ENCODE assay signal across 9 cellular contexts in the genomic region with DNA sequence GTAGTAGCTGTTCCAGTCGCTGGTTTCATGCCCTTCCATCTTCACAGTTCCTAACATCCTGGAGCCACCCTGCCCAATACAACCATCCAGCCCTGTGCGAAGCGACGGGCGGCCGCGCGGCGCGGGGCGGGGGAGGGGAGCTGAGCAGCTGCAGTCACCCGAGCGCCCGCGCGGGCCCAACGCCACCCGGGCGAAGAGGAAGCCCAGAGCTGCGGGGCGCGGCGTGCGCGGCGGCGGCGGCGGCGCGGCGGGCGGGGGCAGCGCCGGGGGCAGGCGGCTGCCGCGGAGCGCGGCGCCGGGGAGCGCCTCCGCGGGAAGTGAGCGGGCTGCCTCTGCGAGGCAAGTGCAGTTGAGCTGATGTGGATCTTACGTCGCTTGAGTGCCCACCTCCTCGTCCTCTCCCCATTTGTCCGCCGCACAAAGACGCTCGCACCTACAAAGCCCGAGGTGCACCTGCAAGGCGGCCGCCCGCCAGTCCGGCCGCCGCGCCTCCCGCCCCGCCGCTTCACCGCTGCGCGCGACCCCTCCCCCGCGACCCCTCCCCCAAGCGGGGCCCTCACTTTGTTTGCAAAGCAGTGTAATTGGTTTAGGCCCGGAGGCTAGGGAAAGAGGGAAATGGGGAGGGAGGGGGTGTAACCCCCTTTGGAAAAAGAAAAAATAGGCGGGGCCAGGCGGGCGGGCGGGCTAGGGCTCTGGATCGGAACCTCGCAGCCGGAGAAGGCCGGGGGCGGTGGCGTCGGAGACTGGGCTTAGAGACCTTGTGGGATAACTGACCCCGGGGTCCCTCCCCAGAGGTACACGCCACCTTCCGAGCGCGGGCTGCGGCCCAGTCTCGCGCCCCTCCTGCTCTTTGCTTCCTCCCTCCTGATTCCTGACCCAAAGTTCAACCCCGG. TPM values are rescaled to one million over a fixed set of nuclear protein-coding genes. Genes with fewer than 3 reads are reported as not detected.
A peak's percentile ranks its signal among the peaks of the same experiment; 100 is the strongest.
DNase-seq lines count a peak whose midpoint lies in the region; ATAC-seq and TF ChIP-seq lines count a peak whose summit lies in the region.
"Had no signal": no experiment of that assay in that cellular context is flagged by ENCODE, and none has a peak within 500 bp of the region (broad histone marks: within the 10 kb centered on the region; RNA-seq: fewer than 3 reads in every experiment).

A gene (minus strand): TSS at position 334 of the 893 bp plus-strand sequence. CDS start 277 bp downstream, at position 57.
A gene with protein sequence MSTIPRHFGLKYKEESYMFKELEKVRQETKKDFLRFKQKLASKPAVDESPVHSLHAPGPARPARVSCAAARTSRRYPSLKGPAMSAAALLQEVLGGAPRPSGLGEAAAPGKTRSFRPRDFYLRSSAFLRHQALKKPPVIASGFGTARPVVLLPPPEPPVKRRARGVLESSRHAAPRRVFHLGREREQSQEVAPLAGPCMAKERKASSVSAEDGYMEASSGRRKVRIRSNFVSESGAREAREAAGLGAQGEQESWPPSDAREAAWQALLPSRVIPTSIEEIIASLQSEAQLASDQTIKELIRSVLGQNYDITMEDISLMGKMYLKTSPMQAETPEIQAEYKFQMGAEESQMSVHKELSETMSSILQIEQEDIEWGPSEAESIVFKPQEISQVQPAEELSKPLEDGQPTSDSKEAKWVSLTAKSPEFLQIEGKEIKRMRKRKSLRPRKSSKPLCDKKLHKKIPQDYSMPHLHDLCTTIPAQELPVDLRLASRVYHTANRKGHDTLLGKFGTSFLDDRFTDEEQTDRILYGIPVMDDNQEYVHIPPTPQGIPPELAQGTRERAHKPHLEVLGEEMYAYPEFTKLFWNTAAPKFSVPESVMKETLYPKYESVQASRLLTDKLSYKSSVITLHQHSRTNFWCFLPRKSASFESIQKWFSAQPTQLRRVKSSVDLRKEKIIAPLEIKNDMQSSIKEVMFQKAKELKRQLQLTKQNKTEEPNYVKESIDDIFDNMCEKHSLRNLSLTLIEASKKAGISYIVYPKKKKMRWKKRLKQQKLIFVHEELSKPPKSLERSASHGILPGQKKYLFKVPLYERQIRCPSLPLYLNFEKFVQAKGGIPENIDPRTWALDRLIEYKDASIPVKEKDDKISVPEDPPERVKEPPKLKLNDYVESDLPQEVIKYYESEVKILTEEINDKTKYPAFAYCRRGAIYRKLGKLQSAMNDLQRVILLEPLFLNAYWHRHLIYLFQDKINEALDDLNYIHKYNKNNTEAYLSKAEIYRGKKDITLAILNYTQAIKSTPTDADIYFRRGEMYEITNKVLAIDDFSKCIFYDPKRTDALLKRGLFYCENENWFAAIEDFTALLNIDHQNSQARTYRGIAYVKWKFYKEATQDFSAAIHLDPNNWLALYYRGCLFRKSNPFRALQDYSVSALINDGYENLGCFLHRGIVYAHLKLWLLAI (N-terminal part only) (plus strand): TSS at position 714 of the 893 bp plus-strand sequence. CDS start 26,436 bp downstream, outside the sequence.

- no peak within 1 kb of the TSS for H2BK15ac ChIP-seq in mesenchymal stem cell (ENCODE audit: low read depth, poor library complexity, severe bottlenecking)

- POLR2A ChIA-PET in CD8-positive, alpha-beta T cell (lab: Charles Lee) = no interaction called here

- H3K4me2 ChIP-seq in mesenchymal stem cell (ENCODE audit: low read length, poor library complexity, severe bottlenecking) = peak within 1 kb of the TSS; percentile 97

- peak within 1 kb of the TSS in 1 of 2 experiments; percentile 48 for H3K18ac ChIP-seq in mesenchymal stem cell (ENCODE audit: low read depth in 1 of 2, low read length in 2 of 2)

- 2% methylated on average over 58 of the region's 93 CpGs for WGBS in mesenchymal stem cell

- no peaks in the 10 kb centered on the region for H3K36me3 ChIP-seq in CD8-positive, alpha-beta T cell (ENCODE audit: insufficient read depth, low read length)
- H3K36me3 ChIP-seq in mesenchymal stem cell (ENCODE audit: control insufficient read depth in 1 of 2, insufficient read depth in 2 of 2, low read depth in 1 of 2, low read length in 2 of 2) = peaks cover 0 to 4% of the 10 kb centered on the region in 2 experiments
- H3K36me3 ChIP-seq: neutrophil had no signal

- DNase-seq in CD8-positive, alpha-beta T cell = no peak
- DNase-seq in HuH-7 (ENCODE audit: low spot score) = peak; percentile 63
- peak; percentile 31 for DNase-seq in NOMO-1 treated with DMSO at 0.1 percent for 48 hours (lab: John Stamatoyannopoulos, UW; ENCODE audit: unreplicated experiment)
- no peak for DNase-seq in coronary artery (ENCODE audit: low spot score)
- peak; percentile 47 for DNase-seq in mesenchymal stem cell
- no peak for DNase-seq in GOT3 (lab: John Stamatoyannopoulos, UW)

- CTCF ChIA-PET in CD8-positive, alpha-beta T cell (lab: Charles Lee) = no interaction called here

- H3K36me3 Mint-ChIP-seq in CD8-positive, alpha-beta T cell = no peaks in the 10 kb centered on the region

- no peak within 1 kb of the TSS for H3K23ac ChIP-seq in mesenchymal stem cell (ENCODE audit: low read length in 2 of 2)

- no peak within 1 kb of the TSS for H3K27ac ChIP-seq in CD8-positive, alpha-beta T cell (ENCODE audit: low read depth, low read length)
- H3K27ac ChIP-seq in coronary artery (no peak within 1 kb of the TSS), mesenchymal stem cell (ENCODE audit: low read length, poor library complexity, severe bottlenecking) (no peak within 1 kb of the TSS)
- H3K27ac ChIP-seq: neutrophil had no signal

- no peak within 1 kb of the TSS for H4K8ac ChIP-seq in mesenchymal stem cell (ENCODE audit: low read length)

- intact Hi-C loops in CD8-positive, alpha-beta T cell (cut with DNase I, micrococcal nuclease) = no loop called here

- H3K14ac ChIP-seq in mesenchymal stem cell (ENCODE audit: low read length in 2 of 2) = no peak within 1 kb of the TSS

- H3K27me3 Mint-ChIP-seq in CD8-positive, alpha-beta T cell (ENCODE audit: low read depth) = peaks cover 70% of the 10 kb centered on the region

- H3K9me3 ChIP-seq in CD8-positive, alpha-beta T cell (ENCODE audit: low read length) = no peaks in the 10 kb centered on the region
- peaks cover 3% of the 10 kb centered on the region for H3K9me3 ChIP-seq in mesenchymal stem cell (ENCODE audit: control insufficient read depth, low read length)

- no peak within 1 kb of the TSS for H3K4me3 ChIP-seq in CD8-positive, alpha-beta T cell (ENCODE audit: low read depth, low read length)
- peak within 1 kb of the TSS; percentile 69 for H3K4me3 ChIP-seq in coronary artery
- peak within 1 kb of the TSS; percentile 54 to 76 for H3K4me3 ChIP-seq in mesenchymal stem cell (ENCODE audit: insufficient read depth in 1 of 2, low read depth in 1 of 2, low read length in 2 of 2)

- H3K4me3 Mint-ChIP-seq in CD8-positive, alpha-beta T cell = peak within 1 kb of the TSS; percentile 64

- H3K9me3 Mint-ChIP-seq in CD8-positive, alpha-beta T cell = peaks cover 2% of the 10 kb centered on the region

- H3K4me1 Mint-ChIP-seq in CD8-positive, alpha-beta T cell (ENCODE audit: low read depth) = peaks cover 40% of the 10 kb centered on the region

- TF ChIP-seq CTCF in CD8-positive, alpha-beta T cell (IDR thresholded peaks at IDR 0.05) = no peak
- no peak for TF ChIP-seq CTCF in coronary artery (IDR thresholded peaks at IDR 0.05)

- no peak within 1 kb of the TSS for H2AK5ac ChIP-seq in mesenchymal stem cell (ENCODE audit: low read length, severe bottlenecking)

- H2BK5ac ChIP-seq in mesenchymal stem cell (ENCODE audit: low read depth, low read length, poor library complexity, severe bottlenecking) = no peak within 1 kb of the TSS

- H2BK12ac ChIP-seq in mesenchymal stem cell (ENCODE audit: low read length in 2 of 2) = no peak within 1 kb of the TSS

- H3K9ac ChIP-seq in mesenchymal stem cell (ENCODE audit: low read length) = peak within 1 kb of the TSS; percentile 36

- H3K4me1 ChIP-seq in CD8-positive, alpha-beta T cell (ENCODE audit: insufficient read depth, low read length) = peaks cover 31% of the 10 kb centered on the region
- H3K4me1 ChIP-seq in mesenchymal stem cell (ENCODE audit: control insufficient read depth, insufficient read depth, low read depth, low read length) = peaks cover 45% of the 10 kb centered on the region

- H4K91ac ChIP-seq in mesenchymal stem cell (ENCODE audit: low read length) = no peak within 1 kb of the TSS

- ATAC-seq in CD8-positive, alpha-beta T cell = peak; percentile 37
- ATAC-seq in HG03378 (IDR thresholded peaks at IDR 0.05; ENCODE audit: unreplicated experiment) (no peak), HG03457 (IDR thresholded peaks at IDR 0.05; ENCODE audit: unreplicated experiment) (no peak)

- no peak within 1 kb of the TSS for H2AFZ ChIP-seq in mesenchymal stem cell (ENCODE audit: low read depth, low read length)

- H3K4ac ChIP-seq in mesenchymal stem cell (ENCODE audit: low read depth in 1 of 2, low read length in 2 of 2) = no peak within 1 kb of the TSS

- H3K27me3 ChIP-seq in CD8-positive, alpha-beta T cell (ENCODE audit: insufficient read depth, low read length) = peaks cover 47% of the 10 kb centered on the region
- peaks cover 82 to 83% of the 10 kb centered on the region in 2 experiments for H3K27me3 ChIP-seq in mesenchymal stem cell (ENCODE audit: control insufficient read depth in 1 of 2, insufficient read depth in 1 of 2, low read length in 2 of 2)

- peak within 1 kb of the TSS; percentile 18 for H3K27ac Mint-ChIP-seq in CD8-positive, alpha-beta T cell

- H2BK120ac ChIP-seq in mesenchymal stem cell (ENCODE audit: low read depth, low read length) = no peak within 1 kb of the TSS

- no peaks in the 10 kb centered on the region for H3K79me1 ChIP-seq in mesenchymal stem cell (replicated peaks; ENCODE audit: low read length, poor library complexity, severe bottlenecking)

RNA-seq across cellular contexts. Expression of the first gene that starts in this region (rescaled TPM):
- not detected for total RNA-seq in CD8-positive, alpha-beta T cell
- not detected for polyA plus RNA-seq in mesenchymal stem cell (2013, experiment 1 of 2)
- not detected for polyA plus RNA-seq in mesenchymal stem cell (2013, experiment 2 of 2)

RNA-seq across cellular contexts. Expression of the second gene that starts in this region (rescaled TPM):
- not detected for total RNA-seq in CD8-positive, alpha-beta T cell
- 0.04 TPM for polyA plus RNA-seq in mesenchymal stem cell (2013, experiment 1 of 2)
- polyA plus RNA-seq in mesenchymal stem cell (2013, experiment 2 of 2) = 0.03 TPM

Comparison
In these comparisons a context has a peak if more than half of its experiments do, and no peak if none do; other contexts are left out.
1. Peak in ATAC-seq in CD8-positive, alpha-beta T cell; RNA of the genes that start here not detected or under 1 TPM.
2. DNase-seq: peak in HuH-7 (single experiment), NOMO-1 treated with DMSO at 0.1 percent for 48 hours (single experiment) and mesenchymal stem cell (single experiment); none in CD8-positive, alpha-beta T cell (0 of 7), coronary artery (single experiment) and GOT3 (single experiment).